Comparison of ENCODE assay signal across 8 cellular contexts in genomic region chr16:16369081-16369856, GRCh38. TPM values are rescaled to one million over a fixed set of nuclear protein-coding genes. Genes with fewer than 3 reads are reported as not detected.
DNase-seq lines count a peak whose midpoint lies in the region; ATAC-seq and TF ChIP-seq lines count a peak whose summit lies in the region.
"Not testable (repeated sequence)": the region's sequence is repeated elsewhere in the genome, so short reads cannot be mapped to it uniquely, and the experiment has no call there.

No MANE protein-coding gene starts in this region.

- not testable (repeated sequence) for TF ChIP-seq CTCF in coronary artery (IDR thresholded peaks at IDR 0.05); right lobe of liver (IDR thresholded peaks at IDR 0.05); upper lobe of right lung (IDR thresholded peaks at IDR 0.05)

- not testable (repeated sequence) for H3K27ac ChIP-seq in coronary artery, right lobe of liver, upper lobe of right lung

- not testable (repeated sequence) for H3K4me3 Mint-ChIP-seq in activated T-cell treated with anti-CD3 and anti-CD28 coated beads, Interleukin-2, amount 50 U/mL, for 24 hours

- intact Hi-C loops in cardiac septum (cut with DNase I); right lobe of liver (cut with DNase I); upper lobe of right lung (cut with DNase I): not testable (repeated sequence)

- H3K4me1 ChIP-seq in right lobe of liver, upper lobe of right lung: not testable (repeated sequence)

- not testable (repeated sequence) for ATAC-seq in right lobe of liver, upper lobe of right lung

- not testable (repeated sequence) for TF ChIP-seq POLR2A in right lobe of liver (IDR thresholded peaks at IDR 0.05)

- not testable (repeated sequence) for H3K4me3 ChIP-seq in MG63, coronary artery, right lobe of liver, upper lobe of right lung

- H3K36me3 ChIP-seq in MG63, right lobe of liver, upper lobe of right lung: not testable (repeated sequence)

- H3K27ac Mint-ChIP-seq in activated T-cell treated with anti-CD3 and anti-CD28 coated beads, Interleukin-2, amount 50 U/mL, for 24 hours: not testable (repeated sequence)

- not testable (repeated sequence) for H3K27me3 Mint-ChIP-seq in activated T-cell treated with anti-CD3 and anti-CD28 coated beads, Interleukin-2, amount 50 U/mL, for 24 hours

- H3K9me3 ChIP-seq in MG63, right lobe of liver, upper lobe of right lung: not testable (repeated sequence)

- DNase-seq in MG63 (peak; percentile 2), coronary artery (ENCODE audit: low spot score) (peak; percentile 22), cardiac septum (ENCODE audit: low spot score) (peak; percentile 50), right lobe of liver (peak in 2 of 3 donors; percentile 11 to 38), retina (peak; percentile 2), upper lobe of right lung (peak; percentile 57)
- peak; percentile 8 for DNase-seq in activated CD4-positive, alpha-beta T cell treated with anti-CD3 and anti-CD28 coated beads for 48 hours
- peak; percentile 31 for DNase-seq in activated T-cell treated with anti-CD3 and anti-CD28 coated beads, Interleukin-2, amount 50 U/mL, for 24 hours

- 50% methylated on average over 2 of the region's 45 CpGs for WGBS in right lobe of liver (ENCODE audit: insufficient coverage, low coverage, low lambda C conversion rate, missing lambda C conversion rate)

- H3K36me3 Mint-ChIP-seq in activated T-cell treated with anti-CD3 and anti-CD28 coated beads, Interleukin-2, amount 50 U/mL, for 24 hours (ENCODE audit: low read depth): not testable (repeated sequence)

- not testable (repeated sequence) for H3K4me1 Mint-ChIP-seq in activated T-cell treated with anti-CD3 and anti-CD28 coated beads, Interleukin-2, amount 50 U/mL, for 24 hours (ENCODE audit: low read depth)

- not testable (repeated sequence) for H3K9me3 Mint-ChIP-seq in activated T-cell treated with anti-CD3 and anti-CD28 coated beads, Interleukin-2, amount 50 U/mL, for 24 hours

- H3K27me3 ChIP-seq in MG63, right lobe of liver, upper lobe of right lung: not testable (repeated sequence)

RNA-seq across cellular contexts. Expression of gene NPIPA7, which starts 9.7 kb away (rescaled TPM):
- total RNA-seq in MG63 (2014; rRNA removed; shearing (Covaris generic); ENCODE audit: low replicate concordance): 11.1 TPM in 1 of 2 replicates, not detected in the other
- total RNA-seq in cardiac septum (5.5 TPM), right lobe of liver (1 to 10 TPM; 1.8 to 10.0 (median 3.7) TPM), upper lobe of right lung (7.7 TPM)

Comparison
In these comparisons a context has a peak if more than half of its experiments do, and no peak if none do; other contexts are left out.
1. DNase-seq: peak in every context shown above with its lines; median percentile 57 in upper lobe of right lung; 50 in cardiac septum; 31 in activated T-cell treated with anti-CD3 and anti-CD28 coated beads, Interleukin-2, amount 50 U/mL, for 24 hours; 24 in right lobe of liver; 22 in coronary artery; 8 in activated CD4-positive, alpha-beta T cell treated with anti-CD3 and anti-CD28 coated beads for 48 hours; 2 in MG63; 2 in retina.